In the genomic region with DNA sequence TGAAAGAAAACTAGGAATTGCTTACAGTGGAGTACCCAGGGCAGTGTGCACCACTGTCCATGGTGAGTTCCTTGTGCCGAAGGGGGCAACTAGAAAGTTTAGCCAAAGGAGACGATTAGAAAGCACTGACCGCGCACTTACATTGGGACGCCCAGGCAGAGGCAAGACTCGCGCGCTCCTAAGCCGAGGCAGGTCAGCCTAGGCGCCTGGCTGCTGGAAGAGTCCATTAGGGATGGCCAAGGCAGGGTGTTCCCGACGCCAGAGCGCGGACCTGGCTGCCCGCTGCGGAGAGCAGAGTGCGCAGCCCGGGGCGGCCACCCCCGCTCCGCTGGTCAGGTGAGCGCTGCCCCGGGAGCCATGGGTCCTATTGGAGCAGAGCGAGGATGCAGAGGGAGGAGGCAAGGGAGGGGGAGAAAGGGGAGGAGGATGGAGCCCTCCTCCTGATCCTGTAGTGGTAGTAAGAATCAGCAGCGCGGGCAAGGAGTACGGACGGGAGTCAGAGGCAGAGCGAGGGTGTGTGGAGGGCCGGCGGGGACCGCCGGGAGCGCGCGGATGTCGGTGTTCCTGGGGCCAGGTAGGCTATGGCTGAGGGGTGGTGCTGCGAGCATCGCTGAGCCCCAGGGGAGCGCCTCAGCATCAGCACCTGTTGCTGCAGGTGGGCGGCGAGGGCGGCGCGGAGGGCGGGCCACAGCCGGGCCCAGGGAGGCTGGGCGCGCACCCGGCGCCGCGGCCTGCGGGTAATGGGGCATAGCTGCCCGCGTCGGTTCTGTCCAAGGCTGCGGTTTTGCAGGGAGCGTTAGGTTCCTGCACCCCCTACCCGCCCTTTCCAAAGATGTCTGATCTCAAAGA, we compare ENCODE assay signal across 8 cellular contexts. TPM values are rescaled to one million over a fixed set of nuclear protein-coding genes. Genes with fewer than 3 reads are reported as not detected.
A peak's percentile ranks its signal among the peaks of the same experiment; 100 is the strongest.
DNase-seq lines count a peak whose midpoint lies in the region; ATAC-seq and FAIRE-seq lines count a peak whose summit lies in the region.

A gene with protein sequence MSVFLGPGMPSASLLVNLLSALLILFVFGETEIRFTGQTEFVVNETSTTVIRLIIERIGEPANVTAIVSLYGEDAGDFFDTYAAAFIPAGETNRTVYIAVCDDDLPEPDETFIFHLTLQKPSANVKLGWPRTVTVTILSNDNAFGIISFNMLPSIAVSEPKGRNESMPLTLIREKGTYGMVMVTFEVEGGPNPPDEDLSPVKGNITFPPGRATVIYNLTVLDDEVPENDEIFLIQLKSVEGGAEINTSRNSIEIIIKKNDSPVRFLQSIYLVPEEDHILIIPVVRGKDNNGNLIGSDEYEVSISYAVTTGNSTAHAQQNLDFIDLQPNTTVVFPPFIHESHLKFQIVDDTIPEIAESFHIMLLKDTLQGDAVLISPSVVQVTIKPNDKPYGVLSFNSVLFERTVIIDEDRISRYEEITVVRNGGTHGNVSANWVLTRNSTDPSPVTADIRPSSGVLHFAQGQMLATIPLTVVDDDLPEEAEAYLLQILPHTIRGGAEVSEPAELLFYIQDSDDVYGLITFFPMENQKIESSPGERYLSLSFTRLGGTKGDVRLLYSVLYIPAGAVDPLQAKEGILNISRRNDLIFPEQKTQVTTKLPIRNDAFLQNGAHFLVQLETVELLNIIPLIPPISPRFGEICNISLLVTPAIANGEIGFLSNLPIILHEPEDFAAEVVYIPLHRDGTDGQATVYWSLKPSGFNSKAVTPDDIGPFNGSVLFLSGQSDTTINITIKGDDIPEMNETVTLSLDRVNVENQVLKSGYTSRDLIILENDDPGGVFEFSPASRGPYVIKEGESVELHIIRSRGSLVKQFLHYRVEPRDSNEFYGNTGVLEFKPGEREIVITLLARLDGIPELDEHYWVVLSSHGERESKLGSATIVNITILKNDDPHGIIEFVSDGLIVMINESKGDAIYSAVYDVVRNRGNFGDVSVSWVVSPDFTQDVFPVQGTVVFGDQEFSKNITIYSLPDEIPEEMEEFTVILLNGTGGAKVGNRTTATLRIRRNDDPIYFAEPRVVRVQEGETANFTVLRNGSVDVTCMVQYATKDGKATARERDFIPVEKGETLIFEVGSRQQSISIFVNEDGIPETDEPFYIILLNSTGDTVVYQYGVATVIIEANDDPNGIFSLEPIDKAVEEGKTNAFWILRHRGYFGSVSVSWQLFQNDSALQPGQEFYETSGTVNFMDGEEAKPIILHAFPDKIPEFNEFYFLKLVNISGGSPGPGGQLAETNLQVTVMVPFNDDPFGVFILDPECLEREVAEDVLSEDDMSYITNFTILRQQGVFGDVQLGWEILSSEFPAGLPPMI (N-terminal part only) (plus strand): TSS at position 454 of the 849 bp plus-strand sequence. CDS start 99 bp downstream, at position 553.

- H3K4me1 Mint-ChIP-seq in activated naive CD4-positive, alpha-beta T cell treated with anti-CD3 and anti-CD28 coated beads for 36 hours (ENCODE audit: low read depth): peaks cover 9% of the 10 kb centered on the region

- peak within 1 kb of the TSS; percentile 50 for H3K4me3 Mint-ChIP-seq in activated naive CD4-positive, alpha-beta T cell treated with anti-CD3 and anti-CD28 coated beads for 36 hours

- H3K36me3 Mint-ChIP-seq in activated naive CD4-positive, alpha-beta T cell treated with anti-CD3 and anti-CD28 coated beads for 36 hours (ENCODE audit: low read depth): no peaks in the 10 kb centered on the region

- DNase-seq in activated naive CD4-positive, alpha-beta T cell treated with anti-CD3 and anti-CD28 coated beads for 36 hours: no peak
- no peak for DNase-seq in activated naive CD4-positive, alpha-beta T cell treated with Interleukin-2 at 50 U/mL for 16 hours
- DNase-seq in LoVo (ENCODE audit: low spot score) (peak; percentile 82), T1000 (lab: John Stamatoyannopoulos, UW) (peak; percentile 56), mucosa of gallbladder (ENCODE audit: low spot score) (peak; percentile 86), urothelium cell line (ENCODE audit: low spot score) (peak; percentile 90), SKM-1 treated with dmso at 0.1 percent for 144 hours (lab: John Stamatoyannopoulos, UW; ENCODE audit: unreplicated experiment) (no peak)

- ATAC-seq in esophagus mucosa: peak; percentile 99

- H3K9me3 Mint-ChIP-seq in activated naive CD4-positive, alpha-beta T cell treated with anti-CD3 and anti-CD28 coated beads for 36 hours: no peaks in the 10 kb centered on the region

- CTCF ChIA-PET in activated naive CD4-positive, alpha-beta T cell treated with anti-CD3 and anti-CD28 coated beads for 36 hours (lab: Charles Lee): interaction anchor here (0.5 kb wide), 1 partner anchor 71 kb away, joined by 3 read pairs; no protein-coding TSS in a partner anchor

- intact Hi-C loops in activated naive CD4-positive, alpha-beta T cell treated with anti-CD3 and anti-CD28 coated beads for 36 hours (cut with micrococcal nuclease): no loop called here

- no peak within 1 kb of the TSS for H3K27ac Mint-ChIP-seq in activated naive CD4-positive, alpha-beta T cell treated with anti-CD3 and anti-CD28 coated beads for 36 hours

- FAIRE-seq in urothelium cell line (lab: Jason Lieb, UNC): peak; percentile 72

- peaks cover 54% of the 10 kb centered on the region for H3K27me3 Mint-ChIP-seq in activated naive CD4-positive, alpha-beta T cell treated with anti-CD3 and anti-CD28 coated beads for 36 hours (ENCODE audit: low read depth)

RNA-seq across cellular contexts. Expression of the gene that starts here (rescaled TPM):
- total RNA-seq in activated naive CD4-positive, alpha-beta T cell treated with anti-CD3 and anti-CD28 coated beads for 36 hours: not detected
- total RNA-seq in esophagus mucosa (3.7 TPM), mucosa of gallbladder (31.9 TPM)

Comparison
In these comparisons a context has a peak if more than half of its experiments do, and no peak if none do; other contexts are left out.
1. DNase-seq: peak in LoVo (single experiment), T1000 (single experiment), mucosa of gallbladder (single experiment) and urothelium cell line (single experiment); none in activated naive CD4-positive, alpha-beta T cell treated with anti-CD3 and anti-CD28 coated beads for 36 hours (single experiment), activated naive CD4-positive, alpha-beta T cell treated with Interleukin-2 at 50 U/mL for 16 hours (single experiment) and SKM-1 treated with dmso at 0.1 percent for 144 hours (single experiment).